ENCODE assay signal across 11 cellular contexts in genomic region chr1:10867914-10868598, GRCh38.
A peak's percentile ranks its signal among the peaks of the same experiment; 100 is the strongest.
DNase-seq lines count a peak whose midpoint lies in the region; ATAC-seq and TF ChIP-seq lines count a peak whose summit lies in the region.
"Had no signal": no experiment of that assay in that cellular context is flagged by ENCODE, and none has a peak within 500 bp of the region (broad histone marks: within the 10 kb centered on the region; RNA-seq: fewer than 3 reads in every experiment).

No MANE protein-coding gene starts in this region.

- peak overlapping the region; percentile 83 for H3K4me3 Mint-ChIP-seq in glutamatergic neuron (ENCODE audit: unreplicated experiment)

- no peaks in the 10 kb centered on the region for H3K36me3 ChIP-seq in A673 (ENCODE audit: insufficient read depth, low read length, poor library complexity, severe bottlenecking)
- H3K36me3 ChIP-seq: heart right ventricle, suprapubic skin had no signal

- no peaks in the 10 kb centered on the region for H3K9me3 ChIP-seq in A673 (ENCODE audit: low read depth, low read length, poor library complexity, severe bottlenecking)
- H3K9me3 ChIP-seq: heart right ventricle, suprapubic skin had no signal

- H3K27ac Mint-ChIP-seq in glutamatergic neuron (ENCODE audit: unreplicated experiment): peak overlapping the region; percentile 90

- H3K27me3 ChIP-seq in A673 (replicated peaks; ENCODE audit: insufficient read depth, low read depth, low read length, poor library complexity): no peaks in the 10 kb centered on the region

- intact Hi-C loops in A673 (cut with micrococcal nuclease; ENCODE audit: unreplicated experiment): loop anchor here (2.0 kb wide), 1 partner anchor 353 kb away; no protein-coding TSS in a partner anchor

- H3K4me3 ChIP-seq in A673 (ENCODE audit: low read depth, low read length, poor library complexity, severe bottlenecking) (no peak overlapping the region), coronary artery (no peak overlapping the region)

- peaks cover 49% of the 10 kb centered on the region for H3K4me1 Mint-ChIP-seq in glutamatergic neuron (ENCODE audit: low read depth, unreplicated experiment)

- peaks cover 10% of the 10 kb centered on the region for H3K4me1 ChIP-seq in A673 (ENCODE audit: insufficient read depth, low read length, poor library complexity, severe bottlenecking)

- POLR2A ChIA-PET in A673 (lab: Charles Lee; ENCODE audit: low non-redundant PET): no interaction called here

- TF ChIP-seq CTCF in A673 (conservative IDR thresholded peaks at IDR 0.05; ENCODE audit: low read depth, low read length): no peak
- TF ChIP-seq CTCF in glutamatergic neuron (IDR thresholded peaks at IDR 0.05; ENCODE audit: partially characterized antibody, unreplicated experiment): no peak
- no peak for TF ChIP-seq CTCF in coronary artery (IDR thresholded peaks at IDR 0.05)

- H3K27ac ChIP-seq in A673 (ENCODE audit: low read depth, low read length, poor library complexity, severe bottlenecking): no peak overlapping the region
- H3K27ac ChIP-seq in coronary artery: no peak overlapping the region
- H3K27ac ChIP-seq: heart right ventricle, suprapubic skin had no signal

- peak; percentile 45 for DNase-seq in A673 (ENCODE audit: low spot score)
- DNase-seq in DMS153 (lab: John Stamatoyannopoulos, UW): peak; percentile 92
- peak; percentile 76 for DNase-seq in NCI-H345 treated with DMSO at 0.1 percent for 48 hours (lab: John Stamatoyannopoulos, UW; ENCODE audit: unreplicated experiment)
- peak; percentile 86 for DNase-seq in glutamatergic neuron
- DNase-seq in activated effector memory CD4-positive, alpha-beta T cell treated with anti-CD3 and anti-CD28 coated beads, Interleukin-2, amount 50 U/mL, for 16 hours: no peak
- no peak for DNase-seq in coronary artery (ENCODE audit: low spot score)
- DNase-seq: heart right ventricle; NK-92 treated with Interleukin-12 subunit alpha and Interleukin-12 subunit beta, amount 100 ng/mL, for 24 hours had no signal

- CTCF ChIA-PET in A673 (lab: Charles Lee): interaction anchor here (0.5 to 1.0 kb wide), 2 partner anchors 344 to 354 kb away, joined by 4 read pairs; no protein-coding TSS in a partner anchor

- BruUV-seq in A673 (replicated peaks; lab: Mats Ljungman, UMichigan): no TSS peak

- peaks cover 14% of the 10 kb centered on the region for H3K27me3 Mint-ChIP-seq in glutamatergic neuron (ENCODE audit: unreplicated experiment)

- TF ChIP-seq POLR2A in GM18505 (IDR thresholded peaks at IDR 0.05; ENCODE audit: borderline replicate concordance, extremely low read depth, insufficient read depth, insufficient read length): no peak

- ATAC-seq in HG03432 (IDR thresholded peaks at IDR 0.05; ENCODE audit: unreplicated experiment) (no peak), GM18505 (IDR thresholded peaks at IDR 0.05; ENCODE audit: unreplicated experiment) (no peak)

- H3K9me3 Mint-ChIP-seq in glutamatergic neuron (ENCODE audit: unreplicated experiment): peaks cover 15% of the 10 kb centered on the region

- H3K36me3 Mint-ChIP-seq in glutamatergic neuron (ENCODE audit: unreplicated experiment): no peaks in the 10 kb centered on the region

Comparison
In these comparisons a context has a peak if more than half of its experiments do, and no peak if none do; other contexts are left out.
1. DNase-seq: peak in A673 (single experiment), DMS153 (single experiment), NCI-H345 treated with DMSO at 0.1 percent for 48 hours (single experiment) and glutamatergic neuron (single experiment); none in activated effector memory CD4-positive, alpha-beta T cell treated with anti-CD3 and anti-CD28 coated beads, Interleukin-2, amount 50 U/mL, for 16 hours (single experiment) and coronary artery (single experiment).